Comparison of ENCODE assay signal across 8 cellular contexts in genomic region chr12:108856428-108857157, GRCh38. TPM values are rescaled to one million over a fixed set of nuclear protein-coding genes. Genes with fewer than 3 reads are reported as not detected.
DNase-seq lines count a peak whose midpoint lies in the region; ATAC-seq, FAIRE-seq and TF ChIP-seq lines count a peak whose summit lies in the region.

No MANE protein-coding gene starts in this region.

- peaks cover 11% of the 10 kb centered on the region; the same call in 2 of the 3 replicates for H3K79me2 ChIP-seq in K562 (ENCODE audit: control insufficient read depth, insufficient read depth, low read length)

- H2AFZ ChIP-seq in K562 (ENCODE audit: low read depth, low read length) = peak overlapping the region; percentile 28; the same call in 1 of the 2 replicates

- intact Hi-C loops in K562 (cut with micrococcal nuclease) = loop anchor here (5.0 to 10.0 kb wide), 3 partner anchors 34 to 732 kb away; partner anchors contain the start of genes ISCU, SART3 and WSCD2

- peak; percentile 4 for ATAC-seq in GM19324 (IDR thresholded peaks at IDR 0.05; ENCODE audit: low FRiP score, unreplicated experiment)
- ATAC-seq in HG03442 (IDR thresholded peaks at IDR 0.05; ENCODE audit: unreplicated experiment) = peak; percentile 21
- ATAC-seq in K562 = peak; percentile 18

- peak overlapping the region; percentile 75 for H3K4me2 ChIP-seq in K562 (ENCODE audit: insufficient read depth, low read length)

- no peaks in the 10 kb centered on the region for H3K9me1 ChIP-seq in K562 (ENCODE audit: control insufficient read depth, insufficient read depth, low read length)

- TF ChIP-seq CTCF in K562 (IDR thresholded peaks at IDR 0.05 in 2 of 3, conservative IDR thresholded peaks at IDR 0.05 in 1 of 3; ENCODE audit: insufficient read depth in 2 of 3, low read depth in 1 of 3, low read length in 3 of 3) (no peak), kidney epithelial cell (IDR thresholded peaks at IDR 0.05; ENCODE audit: insufficient read depth, low read length, poor library complexity, severe bottlenecking) (no peak), D721Med (IDR thresholded peaks at IDR 0.05; ENCODE audit: insufficient read depth, missing control alignments) (no peak)

- H3K27me3 ChIP-seq in K562 (ENCODE audit: control insufficient read depth in 2 of 2, insufficient read depth in 2 of 2, low read length in 2 of 2) (peaks cover 0 to 6% of the 10 kb centered on the region in 2 experiments; a peak in 1 of 5 replicates), kidney epithelial cell (ENCODE audit: control insufficient read depth, insufficient read depth, low read length) (no peaks in the 10 kb centered on the region)

- H4K20me1 ChIP-seq in K562 (replicated peaks; ENCODE audit: control insufficient read depth, insufficient read depth, low read length) = 0 out of 2 replicates have a peak, but pooled peaks cover 13% of the 10 kb centered on the region

- H3K9me3 ChIP-seq in K562 (replicated peaks; ENCODE audit: control insufficient read depth, insufficient read depth, low read depth, low read length) = no peaks in the 10 kb centered on the region; the same call in 1 of the 2 replicates

- WGBS in K562 (ENCODE audit: insufficient coverage, low coverage, missing lambda C conversion rate) = 25% methylated on average over 24 of the region's 24 CpGs

- TF ChIP-seq POLR2A in K562 (conservative IDR thresholded peaks at IDR 0.05) = no peak

- POLR2A ChIA-PET in K562 (lab: Yijun Ruan, JAX) = interaction anchor here (0.7 kb wide), 1 partner anchor 221 kb away, joined by 3 read pairs; no protein-coding TSS in a partner anchor

- no peak for TF ChIP-seq RAD21 in K562 (CRISPR knock-in tag; conservative IDR thresholded peaks at IDR 0.05 in 1 of 2, IDR thresholded peaks at IDR 0.05 in 1 of 2)

- CTCF ChIA-PET in K562 (lab: Yijun Ruan, JAX; ENCODE audit: low intra/inter-chr PET ratio) = no interaction called here

- H3K36me3 ChIP-seq in K562 (ENCODE audit: control insufficient read depth, insufficient read depth, low read length) (no peaks in the 10 kb centered on the region; the same call in 2 of the 3 replicates), kidney epithelial cell (ENCODE audit: control insufficient read depth, insufficient read depth, low read length) (peaks cover 1% of the 10 kb centered on the region)

- H3K4me3 ChIP-seq in K562 = peak overlapping the region; percentile 46
- peak overlapping the region; percentile 84 for H3K4me3 ChIP-seq in kidney epithelial cell (ENCODE audit: low read depth, low read length)

- H3K9ac ChIP-seq in K562 (ENCODE audit: insufficient read depth in 1 of 2, low read depth in 2 of 2, low read length in 2 of 2) = peak overlapping the region; percentile 65 to 92

- peak overlapping the region; percentile 67; the same call in 2 of the 3 replicates for H3K27ac ChIP-seq in K562 (ENCODE audit: extremely low read depth, low read depth, low read length)

- in situ Hi-C loops in K562 (cut with MboI) = no loop called here

- FAIRE-seq in K562 (lab: Jason Lieb, UNC) (no peak), D721Med (lab: Jason Lieb, UNC) (no peak)

- peaks cover 33 to 44% of the 10 kb centered on the region in 2 experiments for H3K4me1 ChIP-seq in K562 (replicated peaks in 1 of 2; ENCODE audit: control insufficient read depth in 2 of 2, insufficient read depth in 2 of 2, low read length in 2 of 2)

- BruUV-seq in K562 (replicated peaks; lab: Mats Ljungman, UMichigan) = no TSS peak

- peak; percentile 44 for DNase-seq in AG08396 (ENCODE audit: low spot score)
- peak; percentile 62 for DNase-seq in UCSD-AML1 (lab: John Stamatoyannopoulos, UW; ENCODE audit: unreplicated experiment)
- peak in 2 of 4 experiments; percentile 45 to 59 for DNase-seq in K562 (ENCODE audit: extremely low read depth in 1 of 4, low spot score in 3 of 4)
- no peak for DNase-seq in kidney epithelial cell (ENCODE audit: low read depth)
- DNase-seq in stimulated activated CD4-positive, alpha-beta T cell treated with anti-CD3 and anti-CD28 coated beads, Interleukin-1b, Interleukin-23, amount 100 ng/mL, for 1 hour (ENCODE audit: low read depth in 2 of 2) = peak; percentile 16 to 22
- DNase-seq in D721Med (ENCODE audit: insufficient read length, low spot score) = no peak

- TF ChIP-seq EP300 in K562 (IDR thresholded peaks at IDR 0.05; ENCODE audit: low read length) = no peak

TF ChIP-seq in K562, 482 proteins besides CTCF, POLR2A, EP300 and RAD21 (continues in another document):
- TF ChIP-seq, protein P1, sequence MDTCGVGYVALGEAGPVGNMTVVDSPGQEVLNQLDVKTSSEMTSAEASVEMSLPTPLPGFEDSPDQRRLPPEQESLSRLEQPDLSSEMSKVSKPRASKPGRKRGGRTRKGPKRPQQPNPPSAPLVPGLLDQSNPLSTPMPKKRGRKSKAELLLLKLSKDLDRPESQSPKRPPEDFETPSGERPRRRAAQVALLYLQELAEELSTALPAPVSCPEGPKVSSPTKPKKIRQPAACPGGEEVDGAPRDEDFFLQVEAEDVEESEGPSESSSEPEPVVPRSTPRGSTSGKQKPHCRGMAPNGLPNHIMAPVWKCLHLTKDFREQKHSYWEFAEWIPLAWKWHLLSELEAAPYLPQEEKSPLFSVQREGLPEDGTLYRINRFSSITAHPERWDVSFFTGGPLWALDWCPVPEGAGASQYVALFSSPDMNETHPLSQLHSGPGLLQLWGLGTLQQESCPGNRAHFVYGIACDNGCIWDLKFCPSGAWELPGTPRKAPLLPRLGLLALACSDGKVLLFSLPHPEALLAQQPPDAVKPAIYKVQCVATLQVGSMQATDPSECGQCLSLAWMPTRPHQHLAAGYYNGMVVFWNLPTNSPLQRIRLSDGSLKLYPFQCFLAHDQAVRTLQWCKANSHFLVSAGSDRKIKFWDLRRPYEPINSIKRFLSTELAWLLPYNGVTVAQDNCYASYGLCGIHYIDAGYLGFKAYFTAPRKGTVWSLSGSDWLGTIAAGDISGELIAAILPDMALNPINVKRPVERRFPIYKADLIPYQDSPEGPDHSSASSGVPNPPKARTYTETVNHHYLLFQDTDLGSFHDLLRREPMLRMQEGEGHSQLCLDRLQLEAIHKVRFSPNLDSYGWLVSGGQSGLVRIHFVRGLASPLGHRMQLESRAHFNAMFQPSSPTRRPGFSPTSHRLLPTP (IDR thresholded peaks at IDR 0.05; ENCODE audit: borderline replicate concordance, extremely low read depth, insufficient read length) = no peak
- TF ChIP-seq HDAC1 (IDR thresholded peaks at IDR 0.05) = peak in 1 of 2 experiments; percentile 92; a peak in 2 of 4 replicates
- 0 out of 2 replicates have a peak, but pooled peaks have one; percentile 17 for TF ChIP-seq CXXC5 (CRISPR knock-in tag; IDR thresholded peaks at IDR 0.05)
- TF ChIP-seq C11orf30 (IDR thresholded peaks at IDR 0.05; ENCODE audit: low read depth) = peak; percentile 31; the same call in 1 of the 2 replicates
- peak; percentile 73 for TF ChIP-seq NFE2 (IDR thresholded peaks at IDR 0.05; ENCODE audit: low read depth)
- no peak for TF ChIP-seq BCL6 (CRISPR knock-in tag; IDR thresholded peaks at IDR 0.05)
- 0 out of 2 replicates have a peak, but pooled peaks have one; percentile 28 for TF ChIP-seq GATA2 (CRISPR knock-in tag; IDR thresholded peaks at IDR 0.05)
- TF ChIP-seq MAX (CRISPR knock-in tag; IDR thresholded peaks at IDR 0.05) = peak; percentile 47; the same call in 1 of the 2 replicates
- no peak for TF ChIP-seq ASH1L (IDR thresholded peaks at IDR 0.05; ENCODE audit: borderline replicate concordance, low read depth, partially characterized antibody)

RNA-seq across cellular contexts. Expression of gene SSH1, which starts 0.8 kb away (rescaled TPM):
- 12.8 and 19.4 TPM in 2 replicates for total RNA-seq in K562 (2011; cell fraction: chromatin; rRNA removed; ENCODE audit: low replicate concordance)
- 8.0 and 10.2 TPM in 2 replicates for total RNA-seq in K562 (2011; cell fraction: nucleolus; rRNA removed)
- 7.7 and 9.5 TPM in 2 replicates for total RNA-seq in K562 (2011; cell fraction: nucleoplasm; rRNA removed)
- total RNA-seq in K562 (2014; rRNA removed) (2.0 and 2.9 TPM in 2 replicates), K562 (2014; rRNA removed; fragmentation: Illumina TruSeq; extraction: Trizol) (2.3 and 2.5 TPM in 2 replicates), K562 (2015; rRNA removed; fragmentation: Illumina TruSeq; extraction: Trizol) (1.7 and 2.2 TPM in 2 replicates), K562 (2021) (5.5 and 6.5 TPM in 2 replicates), kidney epithelial cell (18.6 and 21.4 TPM in 2 replicates)
- polyA plus RNA-seq in K562 (2011; rRNA removed) (3.4 and 4.2 TPM in 2 replicates), K562 (2014; fragmentation: Illumina TruSeq; extraction: Trizol) (2.5 and 3.1 TPM in 2 replicates), K562 (2014; fragmentation: Nextera tagmentation; extraction: Ambion mirVana) (under 1 TPM; 0.41 to 0.45 TPM), K562 (2014; rRNA removed) (2.3 and 2.8 TPM in 2 replicates)
- 2.8 and 3.3 TPM in 2 replicates for polyA plus RNA-seq in K562 (2011; cell fraction: cytosol; rRNA removed)
- 4.0 and 4.1 TPM in 2 replicates for polyA plus RNA-seq in K562 (2011; cell fraction: nucleus; rRNA removed)
- 3.3 and 5.5 TPM in 2 replicates for polyA plus RNA-seq in K562 (2012)
- polyA minus RNA-seq in K562 (2011; rRNA and poly(A)+ RNA removed) = 4.5 and 5.0 TPM in 2 replicates
- 2.5 and 4.4 TPM in 2 replicates for polyA minus RNA-seq in K562 (2011; cell fraction: cytosol; rRNA and poly(A)+ RNA removed)
- polyA minus RNA-seq in K562 (2011; cell fraction: nucleus; rRNA and poly(A)+ RNA removed) = 4.7 and 5.2 TPM in 2 replicates

RNA-seq across cellular contexts. Expression of gene DAO, which starts 23.3 kb away (rescaled TPM):
- not detected in 2 replicates for total RNA-seq in K562 (2011; cell fraction: chromatin; rRNA removed; ENCODE audit: low replicate concordance)
- total RNA-seq in K562 (2011; cell fraction: nucleolus; rRNA removed) = not detected in 2 replicates
- total RNA-seq in K562 (2011; cell fraction: nucleoplasm; rRNA removed) = not detected in 2 replicates
- not detected in 2 replicates for total RNA-seq in K562 (2014; rRNA removed)
- not detected in 2 replicates for total RNA-seq in K562 (2014; rRNA removed; fragmentation: Illumina TruSeq; extraction: Trizol)
- not detected in 2 replicates for total RNA-seq in K562 (2015; rRNA removed; fragmentation: Illumina TruSeq; extraction: Trizol)
- not detected in 2 replicates for total RNA-seq in K562 (2021)
- polyA plus RNA-seq in K562 (2011; rRNA removed) = not detected in 2 replicates
- polyA plus RNA-seq in K562 (2011; cell fraction: cytosol; rRNA removed) = not detected in 2 replicates
- not detected in 2 replicates for polyA plus RNA-seq in K562 (2011; cell fraction: nucleus; rRNA removed)
- polyA plus RNA-seq in K562 (2012) = not detected in 2 replicates
- polyA plus RNA-seq in K562 (2014; fragmentation: Illumina TruSeq; extraction: Trizol) = not detected in 2 replicates
- polyA plus RNA-seq in K562 (2014; fragmentation: Nextera tagmentation; extraction: Ambion mirVana) = not detected
- not detected in 2 replicates for polyA plus RNA-seq in K562 (2014; rRNA removed)
- polyA minus RNA-seq in K562 (2011; rRNA and poly(A)+ RNA removed) = not detected in 2 replicates
- not detected in 2 replicates for polyA minus RNA-seq in K562 (2011; cell fraction: cytosol; rRNA and poly(A)+ RNA removed)
- polyA minus RNA-seq in K562 (2011; cell fraction: nucleus; rRNA and poly(A)+ RNA removed) = not detected in 2 replicates
- not detected in 2 replicates for total RNA-seq in kidney epithelial cell

Comparison
In these comparisons a context has a peak if more than half of its experiments do, and no peak if none do; other contexts are left out.
1. DNase-seq: peak in AG08396 (single experiment), UCSD-AML1 (single experiment) and stimulated activated CD4-positive, alpha-beta T cell treated with anti-CD3 and anti-CD28 coated beads, Interleukin-1b, Interleukin-23, amount 100 ng/mL, for 1 hour (2 of 2); none in kidney epithelial cell (single experiment) and D721Med (single experiment).
2. Peak in every context shown above with its lines, with median percentiles within 50 percentile points of each other: ATAC-seq.